In genomic region chr7:135211946-135212685, GRCh38 we compare ENCODE assay signal across 8 cellular contexts. TPM values are rescaled to one million over a fixed set of nuclear protein-coding genes. Genes with fewer than 3 reads are reported as not detected.
A peak's percentile ranks its signal among the peaks of the same experiment; 100 is the strongest.
DNase-seq lines count a peak whose midpoint lies in the region; ATAC-seq and TF ChIP-seq lines count a peak whose summit lies in the region.
"Not testable (repeated sequence)": the region's sequence is repeated elsewhere in the genome, so short reads cannot be mapped to it uniquely, and the experiment has no call there.

No MANE protein-coding gene starts in this region.

- H3K9me3 Mint-ChIP-seq in CD4-positive, alpha-beta memory T cell; activated naive CD8-positive, alpha-beta T cell (ENCODE audit: low read depth); nephron: not testable (repeated sequence)

- H3K4me3 ChIP-seq in CD4-positive, alpha-beta memory T cell (ENCODE audit: low read length in 2 of 2) = peak overlapping the region; percentile 71 to 80
- peak overlapping the region; percentile 73 for H3K4me3 ChIP-seq in endocrine pancreas (ENCODE audit: control insufficient read depth, insufficient read depth, low read length)
- H3K4me3 ChIP-seq in iPS-18a (ENCODE audit: low read length) = peak overlapping the region; percentile 66

- H3K9ac ChIP-seq in endocrine pancreas (ENCODE audit: control insufficient read depth, insufficient read depth, low read length) (peak overlapping the region; percentile 73), iPS-18a (ENCODE audit: low read length) (peak overlapping the region; percentile 61)

- H3K27ac Mint-ChIP-seq in CD4-positive, alpha-beta memory T cell = peak overlapping the region; percentile 88 to 96 (median 92)
- peak overlapping the region; percentile 81 for H3K27ac Mint-ChIP-seq in activated naive CD8-positive, alpha-beta T cell
- H3K27ac Mint-ChIP-seq in nephron = peak overlapping the region; percentile 85 to 98 (median 91)

- not testable (repeated sequence) for H3K9me3 ChIP-seq in CD4-positive, alpha-beta memory T cell (ENCODE audit: control insufficient read depth in 1 of 2, low read length in 2 of 2); endocrine pancreas (ENCODE audit: control insufficient read depth, low read length); iPS-18a (ENCODE audit: control insufficient read depth, low read depth, low read length)

- H3K27ac ChIP-seq in CD4-positive, alpha-beta memory T cell (ENCODE audit: low read depth, low read length) = peak overlapping the region; percentile 70
- H3K27ac ChIP-seq in RWPE1 = peak overlapping the region; percentile 80
- H3K27ac ChIP-seq in iPS-18a (ENCODE audit: low read length) = not testable (repeated sequence)
- H3K27ac ChIP-seq in substantia nigra (ENCODE audit: low read depth, low read length, poor library complexity, severe bottlenecking) = peak overlapping the region; percentile 86

- CTCF ChIA-PET in CD4-positive, alpha-beta memory T cell (lab: Charles Lee; ENCODE audit: partially characterized antibody) = interaction anchor here (0.7 to 1.4 kb wide), 3 partner anchors 41 to 566 kb away, joined by 4 to 6 read pairs (median 5); partner anchors contain the start of gene TMEM140
- CTCF ChIA-PET in RWPE1 (lab: Yijun Ruan, JAX) = not testable (repeated sequence)

- H3K4me3 Mint-ChIP-seq in CD4-positive, alpha-beta memory T cell = peak overlapping the region; percentile 91 to 99 (median 98)
- peak overlapping the region; percentile 96 for H3K4me3 Mint-ChIP-seq in activated naive CD8-positive, alpha-beta T cell
- H3K4me3 Mint-ChIP-seq in nephron = peak overlapping the region; percentile 91 to 96 (median 93)

- not testable (repeated sequence) for TF ChIP-seq CTCF in RWPE1 (conservative IDR thresholded peaks at IDR 0.05; ENCODE audit: low read depth); nephron (IDR thresholded peaks at IDR 0.05; ENCODE audit: unreplicated experiment in 3 of 3)

- not testable (repeated sequence) for H3K27me3 ChIP-seq in CD4-positive, alpha-beta memory T cell (ENCODE audit: insufficient read depth, low read length); endocrine pancreas (ENCODE audit: control insufficient read depth, insufficient read depth, low read length); iPS-18a (ENCODE audit: control insufficient read depth, insufficient read depth, low read length)

- not testable (repeated sequence) for H3K27me3 Mint-ChIP-seq in CD4-positive, alpha-beta memory T cell; activated naive CD8-positive, alpha-beta T cell; nephron (ENCODE audit: low read depth)

- H3K4me1 ChIP-seq in CD4-positive, alpha-beta memory T cell (ENCODE audit: insufficient read depth, low read length) = peaks cover 27% of the 10 kb centered on the region
- H3K4me1 ChIP-seq in endocrine pancreas (ENCODE audit: control insufficient read depth, insufficient read depth, low read length); iPS-18a (ENCODE audit: control insufficient read depth, low read depth, low read length): not testable (repeated sequence)

- H3K36me3 Mint-ChIP-seq in CD4-positive, alpha-beta memory T cell = peaks cover 8 to 14% of the 10 kb centered on the region in 2 donors
- not testable (repeated sequence) for H3K36me3 Mint-ChIP-seq in activated naive CD8-positive, alpha-beta T cell; nephron (ENCODE audit: low read depth)

- POLR2A ChIA-PET in CD4-positive, alpha-beta memory T cell (lab: Charles Lee; ENCODE audit: partially characterized antibody) = interaction anchor here (1.0 to 3.6 kb wide), 8 partner anchors 42 to 895 kb away, joined by 3 to 40 read pairs (median 4); partner anchors contain the start of genes AGBL3, CYREN, SLC35B4 and TMEM140
- POLR2A ChIA-PET in RWPE1 (lab: Yijun Ruan, JAX; ENCODE audit: low non-redundant PET) = not testable (repeated sequence)

- intact Hi-C loops in CD4-positive, alpha-beta memory T cell (cut with micrococcal nuclease) = loop anchor here (1.0 to 2.0 kb wide), 11 partner anchors 42 to 770 kb away; partner anchors contain the start of genes AGBL3, AKR1B1, BPGM and CNOT4

- not testable (repeated sequence) for DNase-seq in CD4-positive, alpha-beta memory T cell; RWPE1 (ENCODE audit: low spot score)
- DNase-seq in substantia nigra (lab: John Stamatoyannopoulos, UW) = peak in 1 of 49 donors; percentile 22

- peaks cover 11 to 44% (median 26%) of the 10 kb centered on the region in 4 donors for H3K4me1 Mint-ChIP-seq in CD4-positive, alpha-beta memory T cell
- H3K4me1 Mint-ChIP-seq in activated naive CD8-positive, alpha-beta T cell (ENCODE audit: low read depth) = peaks cover 35% of the 10 kb centered on the region
- H3K4me1 Mint-ChIP-seq in nephron = peaks cover 23% of the 10 kb centered on the region

- not testable (repeated sequence) for H3K36me3 ChIP-seq in CD4-positive, alpha-beta memory T cell (ENCODE audit: insufficient read depth, low read length); endocrine pancreas (ENCODE audit: control insufficient read depth, insufficient read depth, low read length); iPS-18a (ENCODE audit: control insufficient read depth, low read depth, low read length)

- ATAC-seq in HG03064 (IDR thresholded peaks at IDR 0.05; ENCODE audit: low read depth, unreplicated experiment) = peak; percentile 24

RNA-seq across cellular contexts. Expression of gene WDR91, which starts 0.8 kb away (rescaled TPM):
- 10 to 100 TPM; 29.1 to 29.4 TPM for total RNA-seq in CD4-positive, alpha-beta memory T cell
- 1 to 10 TPM; 2.3 to 8.9 TPM for polyA plus RNA-seq in CD4-positive, alpha-beta memory T cell

RNA-seq across cellular contexts. Expression of gene STRA8, which starts 21.5 kb away (rescaled TPM):
- not detected for total RNA-seq in CD4-positive, alpha-beta memory T cell
- not detected for polyA plus RNA-seq in CD4-positive, alpha-beta memory T cell

RNA-seq across cellular contexts. Expression of gene CYREN, which starts 41.6 kb away (rescaled TPM):
- 10 to 100 TPM; 45.3 to 46.5 TPM for total RNA-seq in CD4-positive, alpha-beta memory T cell
- 10 to 100 TPM; 35.2 to 52.9 TPM for polyA plus RNA-seq in CD4-positive, alpha-beta memory T cell
